Comparison of ENCODE assay signal across 8 cellular contexts in the genomic region with DNA sequence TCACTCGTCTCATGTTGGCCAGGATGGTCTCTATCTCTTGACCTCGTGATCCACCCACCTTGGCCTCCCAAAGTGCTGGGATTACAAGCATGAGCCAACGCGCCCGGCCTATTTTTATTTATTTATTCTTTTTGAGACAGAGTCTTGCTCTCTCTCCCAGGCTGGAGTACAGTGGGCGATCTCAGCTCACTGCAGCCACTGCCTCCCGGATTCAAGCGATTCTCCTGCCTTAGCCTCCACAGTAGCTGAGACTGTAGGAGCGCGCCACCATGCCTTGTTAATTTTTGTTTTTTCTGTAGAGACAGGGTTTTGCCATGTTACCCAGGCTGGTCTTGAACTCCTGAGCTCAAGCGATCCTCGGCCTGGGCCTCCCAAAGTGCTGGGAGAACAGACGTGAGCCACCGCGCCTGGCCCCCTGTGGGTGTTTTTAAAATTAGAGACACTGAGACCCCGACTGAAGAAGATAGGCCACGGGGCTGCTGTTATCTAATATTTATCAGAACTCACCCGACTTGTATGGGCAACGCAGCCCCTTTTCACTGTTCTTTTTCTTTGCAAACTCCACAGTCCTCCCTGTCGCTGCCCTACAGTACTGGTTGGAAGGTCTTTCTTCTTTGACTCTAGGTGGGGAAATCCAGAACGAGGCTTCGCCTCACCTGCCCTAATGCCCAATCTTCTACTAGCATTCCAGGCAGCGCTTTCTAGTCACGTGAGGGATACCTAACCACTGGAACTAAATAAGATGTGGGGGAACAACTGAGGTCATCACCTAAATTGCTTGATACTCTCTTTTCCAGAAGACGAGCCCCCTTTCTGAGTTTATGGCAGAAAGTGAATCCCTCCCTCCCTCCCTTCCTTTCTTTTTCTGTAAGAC. TPM values are rescaled to one million over a fixed set of nuclear protein-coding genes. Genes with fewer than 3 reads are reported as not detected.
DNase-seq lines count a peak whose midpoint lies in the region; ATAC-seq and TF ChIP-seq lines count a peak whose summit lies in the region.

No MANE protein-coding gene starts in this region.

- H3K4me3 Mint-ChIP-seq in MCF 10A (ENCODE audit: unreplicated experiment): peak overlapping the region; percentile 88
- H3K4me3 Mint-ChIP-seq in naive thymus-derived CD4-positive, alpha-beta T cell: peak overlapping the region in 5 of 10 donors; percentile 94 to 98 (median 96)

- DNase-seq in heart right ventricle (no peak), cardiac septum (ENCODE audit: low spot score) (no peak), MCF 10A (ENCODE audit: unreplicated experiment) (no peak), vagina (ENCODE audit: extremely low spot score in 2 of 2) (peak in 1 of 2 donors; percentile 91)
- no peak for DNase-seq in naive thymus-derived CD4-positive, alpha-beta T cell
- DNase-seq in stimulated activated CD4-positive, alpha-beta T cell treated with anti-CD3 and anti-CD28 coated beads, Interleukin-4, amount 100 ng/mL, for 1 hour: no peak
- DNase-seq in central memory CD4-positive, alpha-beta T cell: no peak

- H3K27ac ChIP-seq in heart right ventricle (peak overlapping the region; percentile 95 to 100 (median 99)), vagina (peak overlapping the region; percentile 99)
- no peak overlapping the region for H3K27ac ChIP-seq in naive thymus-derived CD4-positive, alpha-beta T cell (ENCODE audit: low read depth, low read length)

- peaks cover 0 to 6% (median 0%) of the 10 kb centered on the region in 9 donors for H3K36me3 ChIP-seq in heart right ventricle
- H3K36me3 ChIP-seq in naive thymus-derived CD4-positive, alpha-beta T cell (ENCODE audit: control insufficient read depth in 2 of 3, insufficient read depth in 3 of 3, low read length in 3 of 3): peaks cover 0 to 5% (median 0%) of the 10 kb centered on the region in 3 experiments
- H3K36me3 ChIP-seq in vagina: no peaks in the 10 kb centered on the region

- H3K4me3 ChIP-seq in heart right ventricle (peak overlapping the region in 5 of 10 donors; percentile 80 to 93 (median 87)), vagina (peak overlapping the region; percentile 82 to 87)
- no peak overlapping the region for H3K4me3 ChIP-seq in naive thymus-derived CD4-positive, alpha-beta T cell (ENCODE audit: low read length)

- H3K4me1 ChIP-seq in heart right ventricle: peaks cover 0 to 33% (median 18%) of the 10 kb centered on the region in 9 donors
- peaks cover 12 to 22% of the 10 kb centered on the region in 2 donors for H3K4me1 ChIP-seq in naive thymus-derived CD4-positive, alpha-beta T cell (ENCODE audit: control insufficient read depth in 2 of 2, insufficient read depth in 2 of 2, low read length in 2 of 2)
- peaks cover 15% of the 10 kb centered on the region for H3K4me1 ChIP-seq in vagina

- H3K9me3 Mint-ChIP-seq in MCF 10A (ENCODE audit: unreplicated experiment): no peaks in the 10 kb centered on the region
- peaks cover 0 to 4% (median 0%) of the 10 kb centered on the region in 11 donors for H3K9me3 Mint-ChIP-seq in naive thymus-derived CD4-positive, alpha-beta T cell

- TF ChIP-seq POLR2A in vagina (IDR thresholded peaks at IDR 0.05): no peak

- intact Hi-C loops in heart right ventricle (cut with DNase I) (loop anchor here in 4 of 10 donors (5.0 to 10.0 kb wide), 3 partner anchors 151 to 513 kb away; a partner anchor contains a TSS), cardiac septum (cut with DNase I) (loop anchor here (10.0 kb wide), 1 partner anchor 153 kb away; no protein-coding TSS in a partner anchor), MCF 10A (cut with micrococcal nuclease) (loop anchor here (5.0 to 10.0 kb wide), 3 partner anchors 187 to 506 kb away; a partner anchor contains a TSS), vagina (cut with DNase I) (no loop called here)
- intact Hi-C loops in naive thymus-derived CD4-positive, alpha-beta T cell (cut with micrococcal nuclease): loop anchor here (5.0 to 10.0 kb wide), 6 partner anchors 153 to 1863 kb away; a partner anchor contains a TSS

- peaks cover 21% of the 10 kb centered on the region for H3K4me1 Mint-ChIP-seq in MCF 10A (ENCODE audit: insufficient read depth, unreplicated experiment)
- peaks cover 14 to 31% (median 25%) of the 10 kb centered on the region in 7 donors for H3K4me1 Mint-ChIP-seq in naive thymus-derived CD4-positive, alpha-beta T cell

- H3K27me3 Mint-ChIP-seq in MCF 10A (ENCODE audit: insufficient read depth, unreplicated experiment): no peaks in the 10 kb centered on the region
- H3K27me3 Mint-ChIP-seq in naive thymus-derived CD4-positive, alpha-beta T cell: peaks cover 0 to 37% (median 0%) of the 10 kb centered on the region in 5 donors

- H3K9me3 ChIP-seq in heart right ventricle (no peaks in the 10 kb centered on the region), vagina (no peaks in the 10 kb centered on the region)
- no peaks in the 10 kb centered on the region for H3K9me3 ChIP-seq in naive thymus-derived CD4-positive, alpha-beta T cell (ENCODE audit: control insufficient read depth in 2 of 3, low read length in 3 of 3)

- no TSS peak for BruUV-seq in MCF 10A (replicated peaks; lab: Mats Ljungman, UMichigan)

- H3K27ac Mint-ChIP-seq in MCF 10A (ENCODE audit: low read depth, unreplicated experiment): peak overlapping the region; percentile 99
- peak overlapping the region; percentile 91 to 99 (median 96) for H3K27ac Mint-ChIP-seq in naive thymus-derived CD4-positive, alpha-beta T cell

- no peak for ATAC-seq in heart right ventricle
- no peak for ATAC-seq in naive thymus-derived CD4-positive, alpha-beta T cell
- no peak for ATAC-seq in GM21825 (IDR thresholded peaks at IDR 0.05; ENCODE audit: unreplicated experiment)

- 94 to 96% methylated on average over 25 of the region's 25 CpGs for WGBS in heart right ventricle, 2 donors

- no peak for TF ChIP-seq CTCF in heart right ventricle (IDR thresholded peaks at IDR 0.05)
- TF ChIP-seq CTCF in MCF 10A (IDR thresholded peaks at IDR 0.05; ENCODE audit: unreplicated experiment): no peak
- TF ChIP-seq CTCF in vagina (IDR thresholded peaks at IDR 0.05): no peak

- POLR2A ChIA-PET in MCF 10A (lab: Yijun Ruan, JAX): interaction anchor here (1.3 to 5.0 kb wide), 5 partner anchors 20 to 344 kb away, joined by 3 to 38 read pairs (median 4); no protein-coding TSS in a partner anchor
- POLR2A ChIA-PET in naive thymus-derived CD4-positive, alpha-beta T cell (lab: Charles Lee): no interaction called here

- H3K27me3 ChIP-seq in heart right ventricle (no peaks in the 10 kb centered on the region), vagina (no peaks in the 10 kb centered on the region)
- H3K27me3 ChIP-seq in naive thymus-derived CD4-positive, alpha-beta T cell (ENCODE audit: control insufficient read depth in 2 of 2, insufficient read depth in 2 of 2, low read length in 2 of 2): no peaks in the 10 kb centered on the region

- H3K36me3 Mint-ChIP-seq in MCF 10A (ENCODE audit: insufficient read depth, unreplicated experiment): peaks cover 7% of the 10 kb centered on the region
- H3K36me3 Mint-ChIP-seq in naive thymus-derived CD4-positive, alpha-beta T cell: no peaks in the 10 kb centered on the region

- CTCF ChIA-PET in MCF 10A (lab: Yijun Ruan, JAX): interaction anchor here (0.9 to 1.3 kb wide), 3 partner anchors 16 to 50 kb away, joined by 3 to 6 read pairs (median 4); no protein-coding TSS in a partner anchor
- CTCF ChIA-PET in naive thymus-derived CD4-positive, alpha-beta T cell (lab: Charles Lee): no interaction called here

RNA-seq across cellular contexts. Expression of a gene that starts 1.3 kb away (rescaled TPM):
- total RNA-seq in heart right ventricle (100 to 1,000 TPM; 285 to 512 (median 413) TPM), cardiac septum (280 TPM), MCF 10A (2022) (19.7 and 28.1 TPM in 2 replicates), vagina (90.6 TPM)
- 100 to 1,000 TPM; 111 to 177 TPM for polyA plus RNA-seq in heart right ventricle
- total RNA-seq in naive thymus-derived CD4-positive, alpha-beta T cell: 100 to 1,000 TPM in 2 of 5 experiments, 10 to 100 TPM in 2, 1 to 10 TPM in 1; 3.7 to 165 (median 29.4) TPM
- polyA plus RNA-seq in naive thymus-derived CD4-positive, alpha-beta T cell: 10 to 100 TPM; 14.7 to 14.9 TPM

RNA-seq across cellular contexts. Expression of a gene that starts 32.5 kb away (rescaled TPM):
- total RNA-seq in heart right ventricle (not detected), cardiac septum (not detected), MCF 10A (2022) (not detected in 2 replicates), vagina (not detected)
- under 1 TPM in 1 of 2 donors, not detected in 1; 0.03 TPM for polyA plus RNA-seq in heart right ventricle
- total RNA-seq in naive thymus-derived CD4-positive, alpha-beta T cell: under 1 TPM in 1 of 5 experiments, not detected in 4; 0.47 TPM
- not detected for polyA plus RNA-seq in naive thymus-derived CD4-positive, alpha-beta T cell

RNA-seq across cellular contexts. Expression of a gene that starts 39.4 kb away (rescaled TPM):
- total RNA-seq in heart right ventricle: 1 to 10 TPM in 2 of 10 donors, under 1 TPM in 7, not detected in 1; 0.26 to 2.2 (median 0.49) TPM
- under 1 TPM in 1 of 2 donors, not detected in 1; 0.07 TPM for polyA plus RNA-seq in heart right ventricle
- total RNA-seq in cardiac septum: 0.43 TPM
- 0.25 TPM in 1 of 2 replicates, not detected in the other for total RNA-seq in MCF 10A (2022)
- 1 to 10 TPM in 2 of 5 experiments, not detected in 3; 3.1 to 4.0 TPM for total RNA-seq in naive thymus-derived CD4-positive, alpha-beta T cell
- not detected for polyA plus RNA-seq in naive thymus-derived CD4-positive, alpha-beta T cell
- total RNA-seq in vagina: not detected
